In genomic region chr14:105204206-105204930, GRCh38 we compare ENCODE assay signal across 13 cellular contexts. TPM values are rescaled to one million over a fixed set of nuclear protein-coding genes. Genes with fewer than 3 reads are reported as not detected.
A peak's percentile ranks its signal among the peaks of the same experiment; 100 is the strongest.
DNase-seq lines count a peak whose midpoint lies in the region; ATAC-seq, FAIRE-seq and TF ChIP-seq lines count a peak whose summit lies in the region.
"Had no signal": no experiment of that assay in that cellular context is flagged by ENCODE, and none has a peak within 500 bp of the region (broad histone marks: within the 10 kb centered on the region; RNA-seq: fewer than 3 reads in every experiment).

No MANE protein-coding gene starts in this region.

- H3K27me3 Mint-ChIP-seq in naive thymus-derived CD4-positive, alpha-beta T cell, result peaks cover 0 to 16% (median 4%) of the 10 kb centered on the region in 5 donors

- TF ChIP-seq POLR2A in A549 (IDR thresholded peaks at IDR 0.05; ENCODE audit: low read length), result no peak

- H3K9me3 ChIP-seq in A549, result no peaks in the 10 kb centered on the region
- no peaks in the 10 kb centered on the region for H3K9me3 ChIP-seq in mesenchymal stem cell (ENCODE audit: control insufficient read depth, low read length)
- no peaks in the 10 kb centered on the region for H3K9me3 ChIP-seq in naive thymus-derived CD4-positive, alpha-beta T cell (ENCODE audit: control insufficient read depth in 2 of 3, low read length in 3 of 3)

- peak overlapping the region in 1 of 9 donors; percentile 46 for H3K27ac Mint-ChIP-seq in naive thymus-derived CD4-positive, alpha-beta T cell
- H3K27ac Mint-ChIP-seq: activated T-cell treated with anti-CD3 and anti-CD28 coated beads, Interleukin-2, amount 50 U/mL, for 24 hours had no signal

- H2BK12ac ChIP-seq in mesenchymal stem cell (ENCODE audit: low read length in 2 of 2), result no peak overlapping the region

- H3K4me2 ChIP-seq in A549 (peak overlapping the region; percentile 28; the same call in 1 of the 3 replicates), mesenchymal stem cell (ENCODE audit: low read length, poor library complexity, severe bottlenecking) (no peak overlapping the region)

- H3K36me3 ChIP-seq in mesenchymal stem cell (ENCODE audit: control insufficient read depth in 1 of 2, insufficient read depth in 2 of 2, low read depth in 1 of 2, low read length in 2 of 2), result peaks cover 0 to 20% of the 10 kb centered on the region in 2 experiments
- peaks cover 0 to 3% (median 0%) of the 10 kb centered on the region in 3 experiments for H3K36me3 ChIP-seq in naive thymus-derived CD4-positive, alpha-beta T cell (ENCODE audit: control insufficient read depth in 2 of 3, insufficient read depth in 3 of 3, low read length in 3 of 3)

- no peaks in the 10 kb centered on the region for H3K36me3 Mint-ChIP-seq in naive thymus-derived CD4-positive, alpha-beta T cell

- POLR2A ChIA-PET in A549 (lab: Yijun Ruan, JAX), result no interaction called here
- POLR2A ChIA-PET in naive thymus-derived CD4-positive, alpha-beta T cell (lab: Charles Lee), result no interaction called here

- FAIRE-seq in A549 (lab: Jason Lieb, UNC), result no peak
- FAIRE-seq: GM12892 had no signal

- H4K8ac ChIP-seq in mesenchymal stem cell (ENCODE audit: low read length), result no peak overlapping the region

- peaks cover 0 to 32% of the 10 kb centered on the region in 2 experiments for H3K27me3 ChIP-seq in mesenchymal stem cell (ENCODE audit: control insufficient read depth in 1 of 2, insufficient read depth in 1 of 2, low read length in 2 of 2)
- no peaks in the 10 kb centered on the region for H3K27me3 ChIP-seq in naive thymus-derived CD4-positive, alpha-beta T cell (ENCODE audit: control insufficient read depth in 2 of 2, insufficient read depth in 2 of 2, low read length in 2 of 2)

- H2AFZ ChIP-seq in mesenchymal stem cell (ENCODE audit: low read depth, low read length), result no peak overlapping the region

- no peaks in the 10 kb centered on the region for H3K9me3 Mint-ChIP-seq in naive thymus-derived CD4-positive, alpha-beta T cell
- H3K9me3 Mint-ChIP-seq: activated T-cell treated with anti-CD3 and anti-CD28 coated beads, Interleukin-2, amount 50 U/mL, for 24 hours had no signal

- intact Hi-C loops in naive thymus-derived CD4-positive, alpha-beta T cell (cut with micrococcal nuclease), result loop anchor here in 1 of 2 donors (5.0 kb wide), 1 partner anchor 112 kb away; no protein-coding TSS in a partner anchor

- H2BK120ac ChIP-seq in mesenchymal stem cell (ENCODE audit: low read depth, low read length), result no peak overlapping the region

- no peak overlapping the region for H3K4ac ChIP-seq in mesenchymal stem cell (ENCODE audit: low read depth in 1 of 2, low read length in 2 of 2)

- H2BK5ac ChIP-seq in mesenchymal stem cell (ENCODE audit: low read depth, low read length, poor library complexity, severe bottlenecking), result no peak overlapping the region

- peak in 1 of 2 experiments; percentile 46 for DNase-seq in A549 (ENCODE audit: low read depth in 1 of 2, low spot score in 1 of 2)
- peak; percentile 28 for DNase-seq in NCI-H526 treated with DMSO at 0.1 percent for 48 hours (lab: John Stamatoyannopoulos, UW)
- DNase-seq in fibroblast of gingiva (ENCODE audit: low read depth), result peak; percentile 63
- DNase-seq in mesenchymal stem cell, result no peak
- DNase-seq in DMS53 (lab: John Stamatoyannopoulos, UW), result no peak
- DNase-seq in naive thymus-derived CD4-positive, alpha-beta T cell, result no peak
- DNase-seq: activated T-cell treated with anti-CD3 and anti-CD28 coated beads, Interleukin-2, amount 50 U/mL, for 24 hours; effector memory CD4-positive, alpha-beta T cell; NCI-H446; stimulated activated CD4-positive, alpha-beta T cell treated with anti-CD3 and anti-CD28 coated beads, Interleukin-4, amount 100 ng/mL, for 4 hours had no signal

- TF ChIP-seq RAD21 in A549 (conservative IDR thresholded peaks at IDR 0.05 in 1 of 2, IDR thresholded peaks at IDR 0.05 in 1 of 2), result no peak

- H3K9ac ChIP-seq in mesenchymal stem cell (ENCODE audit: low read length), result no peak overlapping the region

- H4K91ac ChIP-seq in mesenchymal stem cell (ENCODE audit: low read length), result peak overlapping the region; percentile 55

- no peak overlapping the region for H3K4me3 Mint-ChIP-seq in naive thymus-derived CD4-positive, alpha-beta T cell
- H3K4me3 Mint-ChIP-seq: activated T-cell treated with anti-CD3 and anti-CD28 coated beads, Interleukin-2, amount 50 U/mL, for 24 hours had no signal

- 81% methylated on average over 19 of the region's 24 CpGs for WGBS in A549 (ENCODE audit: missing lambda C conversion rate)
- 78% methylated on average over 22 of the region's 24 CpGs for WGBS in mesenchymal stem cell

- no peak overlapping the region for H2BK15ac ChIP-seq in mesenchymal stem cell (ENCODE audit: low read depth, poor library complexity, severe bottlenecking)

- no peak for TF ChIP-seq CTCF in A549 (IDR thresholded peaks at IDR 0.05)

- H2AK5ac ChIP-seq in mesenchymal stem cell (ENCODE audit: low read length, severe bottlenecking), result no peak overlapping the region

- H3K27ac ChIP-seq in A549, result peak overlapping the region in 1 of 2 experiments; percentile 58; a peak in 2 of 6 replicates
- H3K27ac ChIP-seq in mesenchymal stem cell (ENCODE audit: low read length, poor library complexity, severe bottlenecking), result no peak overlapping the region
- no peak overlapping the region for H3K27ac ChIP-seq in naive thymus-derived CD4-positive, alpha-beta T cell (ENCODE audit: low read depth, low read length)

- H3K4me1 Mint-ChIP-seq in naive thymus-derived CD4-positive, alpha-beta T cell, result peaks cover 9 to 15% (median 13%) of the 10 kb centered on the region in 7 donors

- H3K14ac ChIP-seq in mesenchymal stem cell (ENCODE audit: low read length in 2 of 2), result no peak overlapping the region

- no peak overlapping the region for H3K4me3 ChIP-seq in A549
- no peak overlapping the region for H3K4me3 ChIP-seq in mesenchymal stem cell (ENCODE audit: insufficient read depth in 1 of 2, low read depth in 1 of 2, low read length in 2 of 2)
- H3K4me3 ChIP-seq in naive thymus-derived CD4-positive, alpha-beta T cell (ENCODE audit: low read length), result no peak overlapping the region

- no peak for TF ChIP-seq EP300 in A549 (IDR thresholded peaks at IDR 0.05)

- CTCF ChIA-PET in A549 (lab: Yijun Ruan, JAX), result interaction anchor here (0.6 to 4.8 kb wide), 16 partner anchors 10 to 286 kb away, joined by 3 to 25 read pairs (median 6); partner anchors contain the start of gene BTBD6
- CTCF ChIA-PET in naive thymus-derived CD4-positive, alpha-beta T cell (lab: Charles Lee), result interaction anchor here (1.8 kb wide), 1 partner anchor 148 kb away, joined by 4 read pairs; no protein-coding TSS in a partner anchor

- H3K18ac ChIP-seq in mesenchymal stem cell (ENCODE audit: low read depth in 1 of 2, low read length in 2 of 2), result no peak overlapping the region

- ATAC-seq in A549 (peak; percentile 7 to 25; a peak in 3 of 6 replicates), GM19351 (IDR thresholded peaks at IDR 0.05; ENCODE audit: unreplicated experiment) (no peak)
- ATAC-seq in naive thymus-derived CD4-positive, alpha-beta T cell, result no peak
- ATAC-seq in activated CD4-positive, CD25-positive, alpha-beta regulatory T cell treated with anti-CD3 and anti-CD28 coated beads, Interleukin-2, amount 50 U/mL, for 24 hours, result no peak

- H3K23ac ChIP-seq in mesenchymal stem cell (ENCODE audit: low read length in 2 of 2), result no peak overlapping the region

- H3K4me1 ChIP-seq in A549, result peaks cover 36% of the 10 kb centered on the region
- H3K4me1 ChIP-seq in mesenchymal stem cell (ENCODE audit: control insufficient read depth, insufficient read depth, low read depth, low read length), result peaks cover 25% of the 10 kb centered on the region
- peaks cover 0 to 18% of the 10 kb centered on the region in 2 donors for H3K4me1 ChIP-seq in naive thymus-derived CD4-positive, alpha-beta T cell (ENCODE audit: control insufficient read depth in 2 of 2, insufficient read depth in 2 of 2, low read length in 2 of 2)

- H3K79me1 ChIP-seq in mesenchymal stem cell (replicated peaks; ENCODE audit: low read length, poor library complexity, severe bottlenecking), result no peaks in the 10 kb centered on the region

RNA-seq across cellular contexts. Expression of gene NUDT14, which starts 23.3 kb away (rescaled TPM):
- 11.3 and 12.6 TPM in 2 replicates for polyA plus RNA-seq in A549 (2011; rRNA removed)
- 35.8 and 42.3 TPM in 2 replicates for polyA plus RNA-seq in A549 (2012; cell fraction: cytosol; rRNA removed)
- polyA plus RNA-seq in A549 (2012; cell fraction: nucleus; rRNA removed), result 67.4 and 72.4 TPM in 2 replicates
- 27.8 to 31.3 TPM (median 30.7 TPM) in 3 replicates for polyA plus RNA-seq in A549 (2017; fragmentation: RNase III; extraction: RNeasy Plus Mini Kit Qiagen cat#74134 plus additional on column Dnase treatment)
- 5.1 and 8.4 TPM in 2 replicates for polyA minus RNA-seq in A549 (2011; rRNA and poly(A)+ RNA removed)
- polyA plus RNA-seq in mesenchymal stem cell (2013, experiment 1 of 2), result 18.8 TPM
- 21.0 TPM for polyA plus RNA-seq in mesenchymal stem cell (2013, experiment 2 of 2)
- total RNA-seq in naive thymus-derived CD4-positive, alpha-beta T cell, result 10 to 100 TPM; 17.3 to 29.6 (median 20.6) TPM
- 10 to 100 TPM; 17.4 to 20.1 TPM for polyA plus RNA-seq in naive thymus-derived CD4-positive, alpha-beta T cell

RNA-seq across cellular contexts. Expression of gene JAG2, which starts 35.8 kb away (rescaled TPM):
- polyA plus RNA-seq in A549 (2011; rRNA removed) (4.8 and 5.9 TPM in 2 replicates), A549 (2017; fragmentation: RNase III; extraction: RNeasy Plus Mini Kit Qiagen cat#74134 plus additional on column Dnase treatment) (20.4 to 26.8 TPM (median 22.5 TPM) in 3 replicates)
- 26.3 and 28.3 TPM in 2 replicates for polyA plus RNA-seq in A549 (2012; cell fraction: cytosol; rRNA removed)
- polyA plus RNA-seq in A549 (2012; cell fraction: nucleus; rRNA removed), result 145 and 149 TPM in 2 replicates
- polyA minus RNA-seq in A549 (2011; rRNA and poly(A)+ RNA removed), result 3.7 and 7.7 TPM in 2 replicates
- polyA plus RNA-seq in mesenchymal stem cell (2013, experiment 1 of 2), result 0.94 TPM
- polyA plus RNA-seq in mesenchymal stem cell (2013, experiment 2 of 2), result 0.81 TPM
- total RNA-seq in naive thymus-derived CD4-positive, alpha-beta T cell, result 1 to 10 TPM in 3 of 5 experiments, under 1 TPM in 2; 0.27 to 5.7 (median 2.2) TPM
- polyA plus RNA-seq in naive thymus-derived CD4-positive, alpha-beta T cell, result under 1 TPM in 1 of 2 donors, not detected in 1; 0.21 TPM

RNA-seq across cellular contexts. Expression of gene BTBD6, which starts 44.0 kb away (rescaled TPM):
- polyA plus RNA-seq in A549 (2011; rRNA removed), result 16.1 and 19.3 TPM in 2 replicates
- 30.1 and 33.4 TPM in 2 replicates for polyA plus RNA-seq in A549 (2012; cell fraction: cytosol; rRNA removed)
- polyA plus RNA-seq in A549 (2012; cell fraction: nucleus; rRNA removed), result 46.1 and 49.1 TPM in 2 replicates
- polyA plus RNA-seq in A549 (2017; fragmentation: RNase III; extraction: RNeasy Plus Mini Kit Qiagen cat#74134 plus additional on column Dnase treatment), result 31.3 to 33.9 TPM (median 33.6 TPM) in 3 replicates
- 21.5 and 21.8 TPM in 2 replicates for polyA minus RNA-seq in A549 (2011; rRNA and poly(A)+ RNA removed)
- polyA plus RNA-seq in mesenchymal stem cell (2013, experiment 1 of 2), result 21.9 TPM
- polyA plus RNA-seq in mesenchymal stem cell (2013, experiment 2 of 2), result 23.4 TPM
- total RNA-seq in naive thymus-derived CD4-positive, alpha-beta T cell, result 10 to 100 TPM; 30.8 to 43.0 (median 40.1) TPM
- polyA plus RNA-seq in naive thymus-derived CD4-positive, alpha-beta T cell, result 1 to 10 TPM; 4.0 to 7.9 TPM

Comparison
In these comparisons a context has a peak if more than half of its experiments do, and no peak if none do; other contexts are left out.
1. ATAC-seq: peak in A549 (2 of 2); none in GM19351 (single experiment), naive thymus-derived CD4-positive, alpha-beta T cell (single experiment) and activated CD4-positive, CD25-positive, alpha-beta regulatory T cell treated with anti-CD3 and anti-CD28 coated beads, Interleukin-2, amount 50 U/mL, for 24 hours (0 of 2).
2. DNase-seq: peak in NCI-H526 treated with DMSO at 0.1 percent for 48 hours (single experiment) and fibroblast of gingiva (single experiment); none in mesenchymal stem cell (single experiment), DMS53 (single experiment) and naive thymus-derived CD4-positive, alpha-beta T cell (0 of 9).
3. RNA of gene JAG2, which starts 35.8 kb away (polyA plus RNA-seq): 4.8 to 149 TPM in A549; 0.21 TPM in naive thymus-derived CD4-positive, alpha-beta T cell; every median in the first group is over 4 times any median in the second.